In genomic region chr2:38284971-38285370, GRCh38 we compare ENCODE assay signal across 17 cellular contexts.
"Had no signal": no experiment of that assay in that cellular context is flagged by ENCODE, and none has a peak within 500 bp of the region (broad histone marks: within the 10 kb centered on the region; RNA-seq: fewer than 3 reads in every experiment).

No MANE protein-coding gene starts in this region.

- H3K9me3 Mint-ChIP-seq: activated naive CD4-positive, alpha-beta T cell treated with anti-CD3 and anti-CD28 coated beads, Interleukin-2, amount 50 U/mL, for 24 hours; activated T-cell treated with anti-CD3 and anti-CD28 coated beads, Interleukin-2, amount 50 U/mL, for 24 hours; brain; neural progenitor cell; T-helper 2 cell treated with Interferon-gamma antibody and Interleukin-4, amounts not matched to agents 5 μg/mL and 100 μg/mL, for 36 hours had no signal

- H3K36me3 Mint-ChIP-seq: activated CD8-positive, alpha-beta memory T cell treated with anti-CD3 and anti-CD28 coated beads, Interleukin-2, amount 10 ng/mL, durations not matched to agents 7 days and 5 days; activated naive CD4-positive, alpha-beta T cell treated with anti-CD3 and anti-CD28 coated beads, Interleukin-2, amount 50 U/mL, for 24 hours; brain; neural progenitor cell had no signal

- DNase-seq: activated CD4-positive, alpha-beta T cell treated with anti-CD3 and anti-CD28 coated beads for 1 hour; activated CD4-positive, alpha-beta T cell treated with anti-CD3 and anti-CD28 coated beads, Interleukin-2, amount 50 U/mL, for 48 hours; activated CD8-positive, alpha-beta memory T cell treated with anti-CD3 and anti-CD28 coated beads, Interleukin-2, amount 10 ng/mL, durations not matched to agents 7 days and 5 days; activated effector memory CD4-positive, alpha-beta T cell treated with Interleukin-2 at 50 U/mL for 16 hours; activated T-cell treated with anti-CD3 and anti-CD28 coated beads, Interleukin-2, amount 50 U/mL, for 24 hours; amygdala; cerebellar nuclear complex; dorsolateral prefrontal cortex; left ventricle myocardium superior; mesenchymal stem cell had no signal

- H3K4me3 Mint-ChIP-seq: activated CD8-positive, alpha-beta memory T cell treated with anti-CD3 and anti-CD28 coated beads, Interleukin-2, amount 10 ng/mL, durations not matched to agents 7 days and 5 days; activated naive CD4-positive, alpha-beta T cell treated with anti-CD3 and anti-CD28 coated beads, Interleukin-2, amount 50 U/mL, for 24 hours; activated T-cell treated with anti-CD3 and anti-CD28 coated beads, Interleukin-2, amount 50 U/mL, for 24 hours; brain; neural progenitor cell; T-helper 2 cell treated with Interferon-gamma antibody and Interleukin-4, amounts not matched to agents 5 μg/mL and 100 μg/mL, for 36 hours had no signal

- H2AFZ ChIP-seq: neural progenitor cell had no signal

- H3K27me3 ChIP-seq: dorsolateral prefrontal cortex, neural progenitor cell, right atrium auricular region had no signal

- ATAC-seq: activated CD8-positive, alpha-beta memory T cell treated with anti-CD3 and anti-CD28 coated beads, Interleukin-2, amount 10 ng/mL, durations not matched to agents 7 days and 5 days; esophagus mucosa; left ventricle myocardium superior had no signal

- H3K4me1 Mint-ChIP-seq: activated CD8-positive, alpha-beta memory T cell treated with anti-CD3 and anti-CD28 coated beads, Interleukin-2, amount 10 ng/mL, durations not matched to agents 7 days and 5 days; brain; neural progenitor cell had no signal

- H3K36me3 ChIP-seq: neural progenitor cell, right atrium auricular region had no signal

- H3K9me3 ChIP-seq: right atrium auricular region had no signal

- H3K4me2 ChIP-seq: neural progenitor cell, smooth muscle cell had no signal

- H3K4me1 ChIP-seq: neural progenitor cell, right atrium auricular region had no signal

- H3K27ac ChIP-seq: dorsolateral prefrontal cortex, neural progenitor cell, right atrium auricular region had no signal

- H3K4me3 ChIP-seq: dorsolateral prefrontal cortex, neural progenitor cell, right atrium auricular region, smooth muscle cell had no signal

- H3K27ac Mint-ChIP-seq: activated CD8-positive, alpha-beta memory T cell treated with anti-CD3 and anti-CD28 coated beads, Interleukin-2, amount 10 ng/mL, durations not matched to agents 7 days and 5 days; activated naive CD4-positive, alpha-beta T cell treated with anti-CD3 and anti-CD28 coated beads, Interleukin-2, amount 50 U/mL, for 24 hours; activated T-cell treated with anti-CD3 and anti-CD28 coated beads, Interleukin-2, amount 50 U/mL, for 24 hours; brain; neural progenitor cell; T-helper 2 cell treated with Interferon-gamma antibody and Interleukin-4, amounts not matched to agents 5 μg/mL and 100 μg/mL, for 36 hours had no signal
